ENCODE assay signal across 15 cellular contexts in the genomic region with DNA sequence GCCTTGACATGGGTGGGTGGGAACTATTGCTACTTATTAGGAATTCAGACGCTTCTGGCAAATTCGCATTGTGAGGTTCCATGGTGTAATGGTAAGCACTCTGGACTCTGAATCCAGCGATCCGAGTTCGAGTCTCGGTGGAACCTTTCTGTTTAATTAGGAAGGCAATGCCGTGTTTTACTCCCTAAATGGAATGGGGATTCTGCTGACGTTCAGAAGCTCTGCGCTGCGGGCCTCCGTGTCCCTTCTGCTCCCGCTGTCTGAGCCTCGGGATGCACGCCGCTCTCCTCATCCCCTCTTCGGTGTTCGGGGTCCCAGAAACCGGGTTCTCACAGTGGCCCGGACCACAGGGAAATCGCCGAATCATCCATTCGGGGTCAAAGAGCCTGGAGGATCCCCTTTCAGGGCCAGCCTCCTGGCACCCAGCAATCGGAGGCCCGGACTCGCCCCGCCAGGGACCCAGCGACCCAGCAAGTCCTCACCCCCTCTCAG.
DNase-seq lines count a peak whose midpoint lies in the region; ATAC-seq, FAIRE-seq and TF ChIP-seq lines count a peak whose summit lies in the region.
"Had no signal": no experiment of that assay in that cellular context is flagged by ENCODE, and none has a peak within 500 bp of the region (broad histone marks: within the 10 kb centered on the region; RNA-seq: fewer than 3 reads in every experiment).

No MANE protein-coding gene starts in this region.

- TF ChIP-seq RAD21 in A549 (conservative IDR thresholded peaks at IDR 0.05 in 1 of 2, IDR thresholded peaks at IDR 0.05 in 1 of 2), result no peak

- H3K4me2 ChIP-seq in A549, result peak overlapping the region; percentile 49

- H3K27ac ChIP-seq in A549, result peak overlapping the region in 1 of 2 experiments; percentile 44; a peak in 2 of 6 replicates
- H3K27ac ChIP-seq: RWPE1, uterus had no signal

- H3K4me3 Mint-ChIP-seq in natural killer cell, result no peak overlapping the region
- H3K4me3 Mint-ChIP-seq: stimulated activated naive CD8-positive, alpha-beta T cell treated with anti-CD3 and anti-CD28 coated beads, Interleukin-15, amount 100 ng/mL, for 72 hours had no signal

- FAIRE-seq in A549 (lab: Jason Lieb, UNC), result peak; percentile 13

- peaks cover 19 to 64% of the 10 kb centered on the region in 2 donors for H3K27me3 Mint-ChIP-seq in natural killer cell (ENCODE audit: low read depth in 2 of 2)

- intact Hi-C loops in natural killer cell (cut with micrococcal nuclease), result no loop called here

- no peak for TF ChIP-seq CTCF in A549 (IDR thresholded peaks at IDR 0.05)
- TF ChIP-seq CTCF in fibroblast of mammary gland (conservative IDR thresholded peaks at IDR 0.05; ENCODE audit: control insufficient read depth, insufficient read depth, low read depth, low read length), result no peak
- no peak for TF ChIP-seq CTCF in natural killer cell (IDR thresholded peaks at IDR 0.05)

- POLR2A ChIA-PET in A549 (lab: Yijun Ruan, JAX), result no interaction called here

- no peak for TF ChIP-seq EP300 in A549 (IDR thresholded peaks at IDR 0.05)

- H3K4me3 ChIP-seq in A549 (no peak overlapping the region), fibroblast of mammary gland (ENCODE audit: control insufficient read depth, low read depth, low read length) (no peak overlapping the region)
- H3K4me3 ChIP-seq: uterus had no signal

- in situ Hi-C loops in G401 (cut with HindIII; ENCODE audit: low sequenced_read_pairs), result no loop called here

- CTCF ChIA-PET in A549 (lab: Yijun Ruan, JAX), result no interaction called here

- peaks cover 4 to 5% of the 10 kb centered on the region in 2 donors for H3K9me3 Mint-ChIP-seq in natural killer cell
- H3K9me3 Mint-ChIP-seq: stimulated activated naive CD8-positive, alpha-beta T cell treated with anti-CD3 and anti-CD28 coated beads, Interleukin-15, amount 100 ng/mL, for 72 hours had no signal

- DNase-seq in A549 (ENCODE audit: low read depth in 1 of 2, low spot score in 1 of 2) (peak; percentile 50 to 89), G401 (ENCODE audit: low spot score) (peak; percentile 37), NCI-H69 (lab: John Stamatoyannopoulos, UW) (peak; percentile 42), fibroblast of mammary gland (ENCODE audit: low read depth) (peak; percentile 65), T-helper 1 cell (no peak), natural killer cell (no peak)
- DNase-seq: activated naive CD4-positive, alpha-beta T cell; COR-L47; NCI-H2029 treated with DMSO at 0.1 percent for 48 hours; stimulated activated naive CD8-positive, alpha-beta T cell treated with anti-CD3 and anti-CD28 coated beads, Interleukin-15, amount 100 ng/mL, for 72 hours; T-helper 2 cell; uterus had no signal

- no peak for TF ChIP-seq POLR2A in A549 (IDR thresholded peaks at IDR 0.05; ENCODE audit: low read length)

- H3K4me1 Mint-ChIP-seq in natural killer cell, result no peaks in the 10 kb centered on the region
- H3K4me1 Mint-ChIP-seq: stimulated activated naive CD8-positive, alpha-beta T cell treated with anti-CD3 and anti-CD28 coated beads, Interleukin-15, amount 100 ng/mL, for 72 hours had no signal

- no peaks in the 10 kb centered on the region for H3K36me3 Mint-ChIP-seq in natural killer cell

- ATAC-seq in A549 (peak; percentile 98 to 99), GM21515 (IDR thresholded peaks at IDR 0.05; ENCODE audit: unreplicated experiment) (no peak), HG02610 (IDR thresholded peaks at IDR 0.05; ENCODE audit: unreplicated experiment) (no peak), natural killer cell (no peak)
- ATAC-seq: stimulated activated naive CD8-positive, alpha-beta T cell treated with anti-CD3 and anti-CD28 coated beads, Interleukin-15, amount 100 ng/mL, for 72 hours had no signal

- H3K4me1 ChIP-seq in A549, result no peaks in the 10 kb centered on the region
- H3K4me1 ChIP-seq: uterus had no signal

- 2% methylated on average over 26 of the region's 27 CpGs for WGBS in A549 (ENCODE audit: missing lambda C conversion rate)

- no peak overlapping the region for H3K27ac Mint-ChIP-seq in natural killer cell
- H3K27ac Mint-ChIP-seq: stimulated activated naive CD8-positive, alpha-beta T cell treated with anti-CD3 and anti-CD28 coated beads, Interleukin-15, amount 100 ng/mL, for 72 hours had no signal

- H3K9me3 ChIP-seq in A549, result no peaks in the 10 kb centered on the region
- H3K9me3 ChIP-seq: uterus had no signal

TF ChIP-seq in A549, 52 proteins besides CTCF, POLR2A, EP300 and RAD21:
- TF ChIP-seq SREBF2 (IDR thresholded peaks at IDR 0.05) (peak; percentile 62), MAFK (IDR thresholded peaks at IDR 0.05; ENCODE audit: partially characterized antibody) (peak; percentile 52), HDAC2 (IDR thresholded peaks at IDR 0.05) (no peak)
- TF ChIP-seq, protein P1, sequence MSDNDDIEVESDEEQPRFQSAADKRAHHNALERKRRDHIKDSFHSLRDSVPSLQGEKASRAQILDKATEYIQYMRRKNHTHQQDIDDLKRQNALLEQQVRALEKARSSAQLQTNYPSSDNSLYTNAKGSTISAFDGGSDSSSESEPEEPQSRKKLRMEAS (IDR thresholded peaks at IDR 0.05), result peak; percentile 52; the same call in 1 of the 2 replicates

Comparison
In these comparisons a context has a peak if more than half of its experiments do, and no peak if none do; other contexts are left out.
1. ATAC-seq: peak in A549 (2 of 2); none in GM21515 (single experiment), HG02610 (single experiment) and natural killer cell (0 of 3).
2. DNase-seq: peak in A549 (2 of 2), G401 (single experiment), NCI-H69 (single experiment) and fibroblast of mammary gland (single experiment); none in T-helper 1 cell (0 of 5) and natural killer cell (single experiment).